ENCODE assay signal across 26 cellular contexts in genomic region chr6:52712136-52712535, GRCh38. TPM values are rescaled to one million over a fixed set of nuclear protein-coding genes. Genes with fewer than 3 reads are reported as not detected.
"Had no signal": no experiment of that assay in that cellular context is flagged by ENCODE, and none has a peak within 500 bp of the region (broad histone marks: within the 10 kb centered on the region; RNA-seq: fewer than 3 reads in every experiment).

No MANE protein-coding gene starts in this region.

- H3K36me3 ChIP-seq: cardiac muscle cell, gastrocnemius medialis, left ventricle myocardium inferior, prostate gland had no signal

- H3K27me3 ChIP-seq: cardiac muscle cell, gastrocnemius medialis had no signal

- ATAC-seq: activated naive CD4-positive, alpha-beta T cell treated with anti-CD3 and anti-CD28 coated beads, Interleukin-2, amount 50 U/mL, for 72 hours; effector memory CD8-positive, alpha-beta T cell; gastrocnemius medialis; right cardiac atrium; stimulated activated naive CD8-positive, alpha-beta T cell treated with anti-CD3 and anti-CD28 coated beads, Interleukin-15, amount 100 ng/mL, for 72 hours; WTC11 had no signal

- H3K4me1 ChIP-seq: gastrocnemius medialis, left ventricle myocardium inferior, prostate gland had no signal

- H3K4me3 ChIP-seq: cardiac muscle cell, gastrocnemius medialis, left ventricle myocardium inferior, prostate gland had no signal

- H3K27ac ChIP-seq: cardiac muscle cell, gastrocnemius medialis, left ventricle myocardium inferior, prostate gland had no signal

- H3K9me3 ChIP-seq: gastrocnemius medialis, prostate gland had no signal

- DNase-seq: activated CD4-positive, alpha-beta memory T cell treated with anti-CD3 and anti-CD28 coated beads for 36 hours; activated CD4-positive, alpha-beta T cell treated with anti-CD3 and anti-CD28 coated beads for 4 hours; activated gamma-delta T cell treated with Interleukin-2 at 50 U/mL for 16 hours; activated T-cell treated with anti-CD3 and anti-CD28 coated beads for 4 hours; effector memory CD8-positive, alpha-beta T cell; gastrocnemius medialis; head of caudate nucleus; left ventricle myocardium inferior; right cardiac atrium; small intestine; stimulated activated CD4-positive, alpha-beta T cell treated with anti-CD3 and anti-CD28 coated beads, Interleukin-15, amount 100 ng/mL, for 24 hours; stimulated activated CD4-positive, alpha-beta T cell treated with anti-CD3 and anti-CD28 coated beads, Interleukin-2, amount 100 ng/mL, for 48 hours; stimulated activated naive CD8-positive, alpha-beta T cell treated with anti-CD3 and anti-CD28 coated beads, Interleukin-15, amount 100 ng/mL, for 72 hours had no signal

RNA-seq across cellular contexts. Expression of gene GSTA2, which starts 51.1 kb away (rescaled TPM):
- total RNA-seq: activated CD4-positive, alpha-beta memory T cell treated with anti-CD3 and anti-CD28 coated beads for 36 hours; activated naive CD4-positive, alpha-beta T cell treated with anti-CD3 and anti-CD28 coated beads, Interleukin-2, amount 50 U/mL, for 72 hours; activated T-helper 1 cell treated with anti-CD3 and anti-CD28 coated beads, Interleukin-12 subunit alpha, Interleukin-12 subunit beta, Interleukin-2, Interleukin-4 antibody, amounts not matched to agents 30 ng/mL and 10 ng/mL and 1 ng/mL, durations not matched to agents 14 hours and 24 hours and 36 hours; cardiac muscle cell; chondrocyte; dermis microvascular lymphatic vessel endothelial cell; gastrocnemius medialis; left ventricle myocardium inferior; mononuclear cell; omental fat pad; right cardiac atrium; T-helper 2 cell treated with Interferon-gamma antibody and Interleukin-4, amounts not matched to agents 100 ng/mL and 5 ng/mL, for 36 hours; temporal lobe; WTC11 had no signal
- polyA plus RNA-seq: keratinocyte, neural cell, right cardiac atrium had no signal
